In the genomic region with DNA sequence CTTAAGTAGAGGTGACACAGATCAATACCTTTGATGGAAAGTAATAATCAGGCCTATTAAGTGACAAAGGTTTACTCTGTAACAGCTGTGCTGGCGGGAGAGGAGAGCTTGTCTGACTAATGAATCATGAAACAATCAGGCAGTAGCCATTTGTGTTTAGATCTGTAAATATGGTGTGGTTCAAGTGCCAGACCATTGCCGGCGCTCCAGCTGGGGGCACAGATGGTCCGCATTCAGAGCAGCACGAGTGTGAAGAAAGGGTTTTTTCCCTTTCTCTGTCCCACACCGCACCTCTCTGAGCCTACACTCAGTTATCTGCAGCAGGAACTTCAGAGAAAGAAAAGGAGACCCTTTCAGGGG, we compare ENCODE assay signal across 12 cellular contexts.
DNase-seq lines count a peak whose midpoint lies in the region; ATAC-seq and TF ChIP-seq lines count a peak whose summit lies in the region.
"Had no signal": no experiment of that assay in that cellular context is flagged by ENCODE, and none has a peak within 500 bp of the region (broad histone marks: within the 10 kb centered on the region; RNA-seq: fewer than 3 reads in every experiment).

No MANE protein-coding gene starts in this region.

- DNase-seq in NCI-H1092 (lab: John Stamatoyannopoulos, UW) (peak; percentile 90), NCI-H345 treated with DMSO at 0.1 percent for 48 hours (lab: John Stamatoyannopoulos, UW; ENCODE audit: unreplicated experiment) (peak; percentile 66), colonic mucosa (peak; percentile 18), HUDEP-2 (lab: John Stamatoyannopoulos, UW; ENCODE audit: unreplicated experiment in 76 of 76) (no peak), endothelial cell (ENCODE audit: low spot score) (no peak)
- DNase-seq: activated T-cell treated with anti-CD3 and anti-CD28 coated beads, Interleukin-2, amount 50 U/mL, for 48 hours; brain microvascular endothelial cell; CD8-positive, alpha-beta memory T cell; hippocampal formation had no signal

- no peak overlapping the region for H3K27ac ChIP-seq in colonic mucosa
- peak overlapping the region; percentile 80 for H3K27ac ChIP-seq in stomach smooth muscle (ENCODE audit: low read length)
- H3K27ac ChIP-seq: brain microvascular endothelial cell had no signal

- H3K4me1 ChIP-seq in colonic mucosa (no peaks in the 10 kb centered on the region), stomach smooth muscle (ENCODE audit: control insufficient read depth, insufficient read depth, low read length) (peaks cover 29% of the 10 kb centered on the region)

- no peak for ATAC-seq in HG03354 (IDR thresholded peaks at IDR 0.05; ENCODE audit: poor library complexity, severe bottlenecking, unreplicated experiment)

- intact Hi-C loops in colonic mucosa (cut with DNase I) = no loop called here

- H3K27ac Mint-ChIP-seq in endothelial cell (ENCODE audit: unreplicated experiment) = no peak overlapping the region
- H3K27ac Mint-ChIP-seq: CD8-positive, alpha-beta memory T cell; WTC11 had no signal

- H3K36me3 ChIP-seq in colonic mucosa (no peaks in the 10 kb centered on the region), stomach smooth muscle (ENCODE audit: control insufficient read depth in 2 of 2, insufficient read depth in 2 of 2, low read length in 2 of 2) (no peaks in the 10 kb centered on the region)
- H3K36me3 ChIP-seq: brain microvascular endothelial cell had no signal

- H3K9me3 ChIP-seq in colonic mucosa = no peaks in the 10 kb centered on the region
- no peaks in the 10 kb centered on the region for H3K9me3 ChIP-seq in stomach smooth muscle (ENCODE audit: control insufficient read depth in 2 of 2, low read length in 2 of 2)

- peaks cover 5% of the 10 kb centered on the region for H3K4me1 Mint-ChIP-seq in endothelial cell (ENCODE audit: unreplicated experiment)
- H3K4me1 Mint-ChIP-seq: CD8-positive, alpha-beta memory T cell; WTC11 had no signal

- no peak for TF ChIP-seq CTCF in colonic mucosa (IDR thresholded peaks at IDR 0.05)
- no peak for TF ChIP-seq CTCF in endothelial cell (IDR thresholded peaks at IDR 0.05; ENCODE audit: unreplicated experiment)

- H3K4me3 Mint-ChIP-seq in endothelial cell (ENCODE audit: unreplicated experiment) = no peak overlapping the region
- H3K4me3 Mint-ChIP-seq: CD8-positive, alpha-beta memory T cell; WTC11 had no signal

- H3K27me3 Mint-ChIP-seq in endothelial cell (ENCODE audit: unreplicated experiment) = no peaks in the 10 kb centered on the region

- H3K4me3 ChIP-seq in colonic mucosa (no peak overlapping the region), stomach smooth muscle (ENCODE audit: low read length in 2 of 2) (peak overlapping the region in 1 of 2 donors; percentile 41)

- H3K36me3 Mint-ChIP-seq in endothelial cell (ENCODE audit: low read depth, unreplicated experiment) = no peaks in the 10 kb centered on the region
- H3K36me3 Mint-ChIP-seq: CD8-positive, alpha-beta memory T cell; WTC11 had no signal

- no peaks in the 10 kb centered on the region for H3K9me3 Mint-ChIP-seq in endothelial cell (ENCODE audit: unreplicated experiment)
- H3K9me3 Mint-ChIP-seq: CD8-positive, alpha-beta memory T cell; WTC11 had no signal

- H3K27me3 ChIP-seq in colonic mucosa (no peaks in the 10 kb centered on the region), stomach smooth muscle (ENCODE audit: control insufficient read depth in 1 of 2, insufficient read depth in 2 of 2, low read length in 2 of 2) (no peaks in the 10 kb centered on the region)
- H3K27me3 ChIP-seq: brain microvascular endothelial cell had no signal

- H3K9ac ChIP-seq in colonic mucosa (ENCODE audit: low read depth in 2 of 2, low read length in 2 of 2) = no peak overlapping the region
- peak overlapping the region in 1 of 2 donors; percentile 40 for H3K9ac ChIP-seq in stomach smooth muscle (ENCODE audit: low read length in 2 of 2)

Comparison
In these comparisons a context has a peak if more than half of its experiments do, and no peak if none do; other contexts are left out.
1. DNase-seq: peak in NCI-H1092 (single experiment), NCI-H345 treated with DMSO at 0.1 percent for 48 hours (single experiment) and colonic mucosa (single experiment); none in HUDEP-2 (0 of 76) and endothelial cell (single experiment).